In genomic region chr11:44989831-44990566, GRCh38 we compare ENCODE assay signal across 13 cellular contexts. TPM values are rescaled to one million over a fixed set of nuclear protein-coding genes. Genes with fewer than 3 reads are reported as not detected.
A peak's percentile ranks its signal among the peaks of the same experiment; 100 is the strongest.
DNase-seq lines count a peak whose midpoint lies in the region; ATAC-seq, FAIRE-seq and TF ChIP-seq lines count a peak whose summit lies in the region.
"Had no signal": no experiment of that assay in that cellular context is flagged by ENCODE, and none has a peak within 500 bp of the region (broad histone marks: within the 10 kb centered on the region; RNA-seq: fewer than 3 reads in every experiment).

No MANE protein-coding gene starts in this region.

- ATAC-seq in body of pancreas = peak; percentile 60
- ATAC-seq: natural killer cell had no signal

- WGBS in body of pancreas, 2 donors = 36 to 55% methylated on average over 7 to 21 of the region's 21 CpGs

- no peaks in the 10 kb centered on the region for H3K4me1 Mint-ChIP-seq in activated T-helper 1 cell treated with anti-CD3 and anti-CD28 coated beads, Interleukin-12 subunit alpha, Interleukin-12 subunit beta, Interleukin-2, Interleukin-4 antibody, amounts not matched to agents 30 ng/mL and 10 ng/mL and 1 ng/mL, durations not matched to agents 14 hours and 24 hours and 36 hours (ENCODE audit: low read depth)

- H3K27me3 ChIP-seq in body of pancreas (no peaks in the 10 kb centered on the region), keratinocyte (ENCODE audit: control insufficient read depth, extremely low read depth, insufficient read depth, low read length) (peaks cover 3% of the 10 kb centered on the region)

- no peaks in the 10 kb centered on the region for H3K36me3 Mint-ChIP-seq in activated T-helper 1 cell treated with anti-CD3 and anti-CD28 coated beads, Interleukin-12 subunit alpha, Interleukin-12 subunit beta, Interleukin-2, Interleukin-4 antibody, amounts not matched to agents 30 ng/mL and 10 ng/mL and 1 ng/mL, durations not matched to agents 14 hours and 24 hours and 36 hours (ENCODE audit: low read depth)
- H3K36me3 Mint-ChIP-seq: natural killer cell had no signal

- H3K4me1 ChIP-seq in body of pancreas = peaks cover 58% of the 10 kb centered on the region
- peaks cover 9% of the 10 kb centered on the region for H3K4me1 ChIP-seq in keratinocyte (ENCODE audit: control insufficient read depth, extremely low read depth, insufficient read depth, low read length)

- H3K36me3 ChIP-seq in body of pancreas (replicated peaks in 1 of 2; ENCODE audit: insufficient read depth in 1 of 2, low read depth in 2 of 2) = no peaks in the 10 kb centered on the region
- H3K36me3 ChIP-seq in keratinocyte (ENCODE audit: control insufficient read depth in 2 of 2, extremely low read depth in 1 of 2, insufficient read depth in 2 of 2, low read length in 2 of 2) = no peaks in the 10 kb centered on the region

- DNase-seq in COR-L47 (lab: John Stamatoyannopoulos, UW) (peak; percentile 59), NCI-H2081 (lab: John Stamatoyannopoulos, UW) (peak; percentile 70 to 84), body of pancreas (peak; percentile 86 to 91 (median 89)), keratinocyte (ENCODE audit: low read depth, low spot score) (peak; percentile 33), T1000 (lab: John Stamatoyannopoulos, UW) (no peak)
- DNase-seq in activated CD4-positive, CD25-positive, alpha-beta regulatory T cell (lab: John Stamatoyannopoulos, UW) = no peak
- no peak for DNase-seq in activated naive CD4-positive, alpha-beta T cell treated with anti-CD3 and anti-CD28 coated beads, Interleukin-2, amount 50 U/mL, for 16 hours
- no peak for DNase-seq in activated T-helper 1 cell treated with anti-CD3 and anti-CD28 coated beads, Interleukin-12 subunit alpha, Interleukin-12 subunit beta, Interleukin-2, Interleukin-4 antibody, amounts not matched to agents 30 ng/mL and 10 ng/mL and 1 ng/mL, durations not matched to agents 14 hours and 24 hours and 36 hours (ENCODE audit: low spot score)
- DNase-seq: kidney, natural killer cell, NCI-H1930 had no signal

- TF ChIP-seq POLR2A in body of pancreas (IDR thresholded peaks at IDR 0.05) = no peak

- no peaks in the 10 kb centered on the region for H3K79me2 ChIP-seq in keratinocyte (ENCODE audit: control insufficient read depth, insufficient read depth, low read length)

- H3K9ac ChIP-seq in keratinocyte (ENCODE audit: control insufficient read depth, extremely low read depth, insufficient read depth, low read length) = no peak overlapping the region

- H3K27ac ChIP-seq in body of pancreas (peak overlapping the region in 3 of 4 donors; percentile 44 to 85 (median 52)), keratinocyte (ENCODE audit: control insufficient read depth, insufficient read depth, low read length) (no peak overlapping the region)

- H2AFZ ChIP-seq in keratinocyte (ENCODE audit: control insufficient read depth, low read length) = peak overlapping the region; percentile 39

- H3K4me3 Mint-ChIP-seq in activated T-helper 1 cell treated with anti-CD3 and anti-CD28 coated beads, Interleukin-12 subunit alpha, Interleukin-12 subunit beta, Interleukin-2, Interleukin-4 antibody, amounts not matched to agents 30 ng/mL and 10 ng/mL and 1 ng/mL, durations not matched to agents 14 hours and 24 hours and 36 hours = no peak overlapping the region
- H3K4me3 Mint-ChIP-seq: B cell, natural killer cell had no signal

- intact Hi-C loops in body of pancreas (cut with DNase I) = no loop called here
- intact Hi-C loops in activated T-helper 1 cell treated with anti-CD3 and anti-CD28 coated beads, Interleukin-12 subunit alpha, Interleukin-12 subunit beta, Interleukin-2, Interleukin-4 antibody, amounts not matched to agents 30 ng/mL and 10 ng/mL and 1 ng/mL, durations not matched to agents 14 hours and 24 hours and 36 hours (cut with micrococcal nuclease) = no loop called here

- TF ChIP-seq CTCF in body of pancreas (IDR thresholded peaks at IDR 0.05) (no peak), keratinocyte (optimal IDR thresholded peaks at IDR 0.05 in 1 of 3, IDR thresholded peaks at IDR 0.05 in 1 of 3, conservative IDR thresholded peaks at IDR 0.05 in 1 of 3; ENCODE audit: extremely low read depth in 1 of 3, insufficient read depth in 2 of 3, low read length in 3 of 3) (no peak)

- peak overlapping the region; percentile 11 for H3K4me2 ChIP-seq in keratinocyte (ENCODE audit: control insufficient read depth, extremely low read depth, insufficient read depth, low read depth, low read length)
- H3K4me2 ChIP-seq: smooth muscle cell had no signal

- H3K9me3 ChIP-seq in body of pancreas (no peaks in the 10 kb centered on the region), keratinocyte (ENCODE audit: control insufficient read depth, low read depth, low read length) (no peaks in the 10 kb centered on the region)

- H4K20me1 ChIP-seq in keratinocyte (ENCODE audit: control insufficient read depth, extremely low read depth, insufficient read depth, low read length) = no peaks in the 10 kb centered on the region

- H3K4me3 ChIP-seq in body of pancreas (no peak overlapping the region), keratinocyte (ENCODE audit: control insufficient read depth in 2 of 3, extremely low read depth in 1 of 3, insufficient read depth in 2 of 3, low read depth in 1 of 3, low read length in 3 of 3) (no peak overlapping the region)
- H3K4me3 ChIP-seq: smooth muscle cell had no signal

- no peaks in the 10 kb centered on the region for H3K9me1 ChIP-seq in keratinocyte (ENCODE audit: control insufficient read depth, extremely low read depth, insufficient read depth, low read length)

- FAIRE-seq in keratinocyte (lab: Jason Lieb, UNC) = peak; percentile 91
- FAIRE-seq: kidney had no signal

- dilution Hi-C loops in keratinocyte (cut with MboI; ENCODE audit: extremely low pct_ligation_motif_present, low sequenced_read_pairs) = no loop called here

- peaks cover 9% of the 10 kb centered on the region for H3K27me3 Mint-ChIP-seq in activated T-helper 1 cell treated with anti-CD3 and anti-CD28 coated beads, Interleukin-12 subunit alpha, Interleukin-12 subunit beta, Interleukin-2, Interleukin-4 antibody, amounts not matched to agents 30 ng/mL and 10 ng/mL and 1 ng/mL, durations not matched to agents 14 hours and 24 hours and 36 hours (ENCODE audit: insufficient read depth)

- no peak overlapping the region for H3K27ac Mint-ChIP-seq in activated T-helper 1 cell treated with anti-CD3 and anti-CD28 coated beads, Interleukin-12 subunit alpha, Interleukin-12 subunit beta, Interleukin-2, Interleukin-4 antibody, amounts not matched to agents 30 ng/mL and 10 ng/mL and 1 ng/mL, durations not matched to agents 14 hours and 24 hours and 36 hours
- H3K27ac Mint-ChIP-seq: B cell, natural killer cell had no signal

- no peaks in the 10 kb centered on the region for H3K9me3 Mint-ChIP-seq in activated T-helper 1 cell treated with anti-CD3 and anti-CD28 coated beads, Interleukin-12 subunit alpha, Interleukin-12 subunit beta, Interleukin-2, Interleukin-4 antibody, amounts not matched to agents 30 ng/mL and 10 ng/mL and 1 ng/mL, durations not matched to agents 14 hours and 24 hours and 36 hours
- H3K9me3 Mint-ChIP-seq: natural killer cell had no signal

RNA-seq across cellular contexts. Expression of gene TP53I11, which starts 39.3 kb away (rescaled TPM):
- total RNA-seq in body of pancreas = 10 to 100 TPM; 21.8 to 91.0 TPM
- polyA plus RNA-seq in keratinocyte = 13.2 to 23.4 TPM (median 21.4 TPM) in 3 replicates
- 5.1 TPM for polyA plus RNA-seq in keratinocyte (2011; ENCODE audit: low read depth)
- polyA plus RNA-seq in keratinocyte (2011; cell fraction: cytosol; rRNA removed) = 22.7 and 46.1 TPM in 2 replicates
- 45.2 and 69.9 TPM in 2 replicates for polyA plus RNA-seq in keratinocyte (2011; cell fraction: nucleus; rRNA removed)
- 17.6 and 64.9 TPM in 2 replicates for polyA plus RNA-seq in keratinocyte (2012; ENCODE audit: low replicate concordance)
- polyA minus RNA-seq in keratinocyte = 30.6 to 101 TPM (median 32.7 TPM) in 3 replicates
- polyA minus RNA-seq in keratinocyte (2011; cell fraction: cytosol; rRNA and poly(A)+ RNA removed) = 46.2 TPM
- 28.5 and 32.7 TPM in 2 replicates for polyA minus RNA-seq in keratinocyte (2011; cell fraction: nucleus; rRNA and poly(A)+ RNA removed)
- total RNA-seq in activated T-helper 1 cell treated with anti-CD3 and anti-CD28 coated beads, Interleukin-12 subunit alpha, Interleukin-12 subunit beta, Interleukin-2, Interleukin-4 antibody, amounts not matched to agents 30 ng/mL and 10 ng/mL and 1 ng/mL, durations not matched to agents 14 hours and 24 hours and 36 hours = 5.7 TPM in 2 replicates

Comparison
In these comparisons a context has a peak if more than half of its experiments do, and no peak if none do; other contexts are left out.
1. DNase-seq: peak in COR-L47 (single experiment), NCI-H2081 (2 of 2), body of pancreas (4 of 4) and keratinocyte (single experiment); none in activated CD4-positive, CD25-positive, alpha-beta regulatory T cell (0 of 4), T1000 (single experiment), activated naive CD4-positive, alpha-beta T cell treated with anti-CD3 and anti-CD28 coated beads, Interleukin-2, amount 50 U/mL, for 16 hours (single experiment) and activated T-helper 1 cell treated with anti-CD3 and anti-CD28 coated beads, Interleukin-12 subunit alpha, Interleukin-12 subunit beta, Interleukin-2, Interleukin-4 antibody, amounts not matched to agents 30 ng/mL and 10 ng/mL and 1 ng/mL, durations not matched to agents 14 hours and 24 hours and 36 hours (single experiment).